25 cellular contexts compared by ENCODE assay signal in the genomic region with DNA sequence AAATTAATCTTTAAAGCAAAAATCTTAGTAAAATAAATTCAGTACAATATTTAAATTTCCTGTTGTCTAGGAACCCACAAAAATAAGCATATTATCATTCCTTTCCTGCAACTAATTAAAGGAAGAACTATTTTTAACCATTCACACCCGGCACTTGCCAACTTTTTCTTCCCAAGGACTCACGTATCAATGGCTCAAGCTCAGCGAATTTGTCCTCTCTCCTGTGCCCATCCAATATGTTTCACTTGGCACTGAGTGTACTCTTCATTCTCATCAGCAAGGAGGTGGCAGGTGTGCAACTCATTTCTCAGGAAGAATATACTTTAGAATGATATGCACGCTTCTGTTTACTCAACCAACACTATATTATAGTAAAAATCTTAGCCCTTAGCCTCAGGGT.
DNase-seq lines count a peak whose midpoint lies in the region; ATAC-seq and TF ChIP-seq lines count a peak whose summit lies in the region.
"Had no signal": no experiment of that assay in that cellular context is flagged by ENCODE, and none has a peak within 500 bp of the region (broad histone marks: within the 10 kb centered on the region; RNA-seq: fewer than 3 reads in every experiment).

No MANE protein-coding gene starts in this region.

- 27 to 45% (median 41%) methylated on average over 4 of the region's 4 CpGs for WGBS in heart left ventricle, 4 donors

- no peaks in the 10 kb centered on the region for H3K27me3 ChIP-seq in heart left ventricle
- H3K27me3 ChIP-seq: BLaER1 treated with 17β-estradiol and CSF1 and Interleukin-3, amounts not matched to agents 10 nM and 100 nM had no signal

- TF ChIP-seq POLR2A in heart left ventricle (IDR thresholded peaks at IDR 0.05), result no peak

- peaks cover 1% of the 10 kb centered on the region for H3K9me3 Mint-ChIP-seq in type B pancreatic cell

- intact Hi-C loops in left ventricle myocardium superior (cut with micrococcal nuclease), result no loop called here
- intact Hi-C loops in heart left ventricle (cut with DNase I), result no loop called here

- peaks cover 0 to 9% (median 0%) of the 10 kb centered on the region in 12 donors for H3K4me1 ChIP-seq in heart left ventricle
- H3K4me1 ChIP-seq: BLaER1 treated with 17β-estradiol and CSF1 and Interleukin-3, amounts not matched to agents 10 nM and 100 nM; Caco-2 had no signal

- no peak for TF ChIP-seq CTCF in heart left ventricle (IDR thresholded peaks at IDR 0.05)
- TF ChIP-seq CTCF in type B pancreatic cell (conservative IDR thresholded peaks at IDR 0.05), result no peak

- H3K27ac ChIP-seq in heart left ventricle, result no peak overlapping the region
- H3K27ac ChIP-seq: BLaER1 treated with 17β-estradiol and CSF1 and Interleukin-3, amounts not matched to agents 10 nM and 100 nM; C4-2B had no signal

- H3K36me3 Mint-ChIP-seq in type B pancreatic cell, result no peaks in the 10 kb centered on the region
- H3K36me3 Mint-ChIP-seq: CD8-positive, alpha-beta T cell had no signal

- H3K27me3 Mint-ChIP-seq in type B pancreatic cell, result no peaks in the 10 kb centered on the region
- H3K27me3 Mint-ChIP-seq: B cell; CD4-positive, alpha-beta T cell had no signal

- H3K36me3 ChIP-seq in heart left ventricle, result no peaks in the 10 kb centered on the region
- H3K36me3 ChIP-seq: BLaER1 treated with 17β-estradiol and CSF1 and Interleukin-3, amounts not matched to agents 10 nM and 100 nM had no signal

- H3K27ac Mint-ChIP-seq in type B pancreatic cell, result no peak overlapping the region
- H3K27ac Mint-ChIP-seq: B cell; CD4-positive, alpha-beta T cell; CD8-positive, alpha-beta T cell had no signal

- DNase-seq in left ventricle myocardium superior (no peak), heart left ventricle (no peak), NCI-H1105 (lab: John Stamatoyannopoulos, UW) (peak; percentile 16), cerebellar cortex (ENCODE audit: low spot score) (peak; percentile 78), pons (ENCODE audit: low spot score) (peak; percentile 5), AG08395 (ENCODE audit: low spot score) (no peak), type B pancreatic cell (ENCODE audit: extremely low spot score, unreplicated experiment) (no peak)
- DNase-seq: 8988T; ACHN; AML-193; Caco-2; Calu3; CD4-positive, alpha-beta T cell; CD8-positive, alpha-beta T cell; DMS 273 treated with DMSO at 0.1 percent for 48 hours; DMS153; DMS53; DMS79; DND-41; EL; GF-D8 had no signal

- H3K4me3 Mint-ChIP-seq in type B pancreatic cell, result no peak overlapping the region
- H3K4me3 Mint-ChIP-seq: B cell; CD4-positive, alpha-beta T cell; CD8-positive, alpha-beta T cell had no signal

- no peaks in the 10 kb centered on the region for H3K9me3 ChIP-seq in heart left ventricle
- H3K9me3 ChIP-seq: BLaER1 treated with 17β-estradiol and CSF1 and Interleukin-3, amounts not matched to agents 10 nM and 100 nM; Caco-2 had no signal

- H3K4me3 ChIP-seq in heart left ventricle, result no peak overlapping the region
- H3K4me3 ChIP-seq: BLaER1 treated with 17β-estradiol and CSF1 and Interleukin-3, amounts not matched to agents 10 nM and 100 nM had no signal

- H3K4me1 Mint-ChIP-seq in type B pancreatic cell (ENCODE audit: unreplicated experiment), result no peaks in the 10 kb centered on the region
- H3K4me1 Mint-ChIP-seq: B cell had no signal

- ATAC-seq in left ventricle myocardium superior, result peak; percentile 52
- no peak for ATAC-seq in heart left ventricle
- no peak for ATAC-seq in GM19463 (IDR thresholded peaks at IDR 0.05; ENCODE audit: unreplicated experiment)
- ATAC-seq: CD8-positive, alpha-beta T cell had no signal

Comparison
In these comparisons a context has a peak if more than half of its experiments do, and no peak if none do; other contexts are left out.
1. DNase-seq: peak in NCI-H1105 (single experiment), cerebellar cortex (single experiment) and pons (single experiment); none in left ventricle myocardium superior (single experiment), heart left ventricle (0 of 5), AG08395 (single experiment) and type B pancreatic cell (single experiment).